Comparison of ENCODE assay signal across 16 cellular contexts in the genomic region with DNA sequence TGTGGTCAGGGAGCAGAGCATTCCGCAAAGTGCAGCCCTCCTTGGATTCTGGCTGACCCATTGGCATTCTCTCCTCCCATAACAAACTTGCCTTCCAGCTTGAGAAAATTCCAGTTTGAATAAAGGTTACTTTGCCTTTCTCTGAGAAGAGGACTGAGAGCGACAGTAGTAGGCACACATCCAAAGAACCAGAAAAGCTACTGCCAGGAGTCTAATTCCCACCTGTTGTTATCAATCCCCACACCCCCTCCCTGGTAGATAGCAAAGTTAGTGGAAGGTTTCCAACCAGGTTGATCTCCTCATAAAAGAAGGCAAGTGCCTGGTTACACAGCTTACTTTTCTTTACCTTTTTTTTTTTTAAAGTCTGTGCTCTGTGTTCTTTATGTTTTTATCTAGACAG.
"Had no signal": no experiment of that assay in that cellular context is flagged by ENCODE, and none has a peak within 500 bp of the region (broad histone marks: within the 10 kb centered on the region; RNA-seq: fewer than 3 reads in every experiment).

No MANE protein-coding gene starts in this region.

- H3K36me3 ChIP-seq: esophagus muscularis mucosa, right atrium auricular region, suprapubic skin had no signal

- H3K27me3 ChIP-seq: esophagus muscularis mucosa, right atrium auricular region, suprapubic skin had no signal

- H3K9me3 ChIP-seq: esophagus muscularis mucosa, right atrium auricular region, suprapubic skin had no signal

- H3K27ac ChIP-seq: esophagus muscularis mucosa, right atrium auricular region, suprapubic skin had no signal

- DNase-seq: activated CD4-positive, alpha-beta T cell treated with anti-CD3 and anti-CD28 coated beads, Interleukin-2, amount 50 U/mL, for 4 hours; activated effector memory CD4-positive, alpha-beta T cell treated with anti-CD3 and anti-CD28 coated beads, Interleukin-2, amount 50 U/mL, for 16 hours; activated naive CD4-positive, alpha-beta T cell treated with anti-CD3 and anti-CD28 coated beads, Interleukin-2, amount 50 U/mL, for 16 hours; activated T-cell treated with anti-CD3 and anti-CD28 coated beads, Interleukin-2, amount 50 U/mL, for 72 hours; aorta; effector CD8-positive, alpha-beta T cell; occipital lobe; stimulated activated CD4-positive, alpha-beta T cell treated with anti-CD3 and anti-CD28 coated beads, Interleukin-15, amount 100 ng/mL, for 24 hours; stimulated activated CD4-positive, alpha-beta T cell treated with anti-CD3 and anti-CD28 coated beads, Interleukin-2, amount 100 ng/mL, for 48 hours; T-helper 17 cell; trophoblast cell had no signal

- H3K4me3 ChIP-seq: esophagus muscularis mucosa, right atrium auricular region, suprapubic skin had no signal

- FAIRE-seq: bronchial epithelial cell, endothelial cell of umbilical vein had no signal
